ENCODE assay signal across 20 cellular contexts in the genomic region with DNA sequence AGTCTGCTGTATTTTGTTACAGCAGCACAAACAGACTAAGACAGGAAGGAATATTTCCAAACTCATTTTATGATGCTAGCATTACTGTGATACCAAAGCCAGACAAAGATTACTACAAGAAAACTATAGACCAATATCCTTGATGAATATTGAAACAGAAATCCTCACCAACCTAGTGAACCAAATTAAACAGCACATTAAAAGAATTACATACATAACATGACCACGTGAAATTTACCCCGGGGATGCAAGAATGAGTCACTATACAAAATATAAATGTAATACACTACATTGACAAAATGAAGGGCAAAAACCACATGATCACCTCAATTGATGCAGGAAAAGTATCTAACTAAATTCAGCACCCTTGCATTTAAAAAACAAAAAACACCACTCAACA.
DNase-seq lines count a peak whose midpoint lies in the region; ATAC-seq and TF ChIP-seq lines count a peak whose summit lies in the region.
"Had no signal": no experiment of that assay in that cellular context is flagged by ENCODE, and none has a peak within 500 bp of the region (broad histone marks: within the 10 kb centered on the region; RNA-seq: fewer than 3 reads in every experiment).

No MANE protein-coding gene starts in this region.

- H3K4me2 ChIP-seq in PC-9, result no peak overlapping the region
- H3K4me2 ChIP-seq: A549, BLaER1 had no signal

- 0 out of 2 replicates have a peak overlapping the region, but pooled peaks have one; percentile 12 for H2AFZ ChIP-seq in PC-9

- TF ChIP-seq CTCF in PC-9 (conservative IDR thresholded peaks at IDR 0.05) (no peak), fibroblast of mammary gland (conservative IDR thresholded peaks at IDR 0.05; ENCODE audit: control insufficient read depth, insufficient read depth, low read depth, low read length) (no peak)

- no peaks in the 10 kb centered on the region for H3K9me2 ChIP-seq in PC-9 (ENCODE audit: insufficient read depth)

- peak; percentile 78 for ATAC-seq in stimulated activated naive CD8-positive, alpha-beta T cell treated with anti-CD3 and anti-CD28 coated beads, Interleukin-15, amount 100 ng/mL, for 72 hours
- ATAC-seq in stimulated activated naive CD8-positive, alpha-beta T cell treated with anti-CD3 and anti-CD28 coated beads, Interleukin-15, Interleukin-2, amounts not matched to agents 100 U/mL and 50 U/mL, for 24 hours, result no peak
- no peak for ATAC-seq in HG03457 (IDR thresholded peaks at IDR 0.05; ENCODE audit: unreplicated experiment)
- no peak for ATAC-seq in HG03442 (IDR thresholded peaks at IDR 0.05; ENCODE audit: unreplicated experiment)
- ATAC-seq: A549, GM12878, Right ventricle myocardium inferior had no signal

- intact Hi-C loops in PC-9 (cut with micrococcal nuclease; ENCODE audit: unreplicated experiment), result no loop called here

- H3K27ac Mint-ChIP-seq in stimulated activated naive CD8-positive, alpha-beta T cell treated with anti-CD3 and anti-CD28 coated beads, Interleukin-15, amount 100 ng/mL, for 72 hours, result no peak overlapping the region
- H3K27ac Mint-ChIP-seq: CD4-positive, alpha-beta memory T cell had no signal

- no peaks in the 10 kb centered on the region for H3K27me3 Mint-ChIP-seq in stimulated activated naive CD8-positive, alpha-beta T cell treated with anti-CD3 and anti-CD28 coated beads, Interleukin-15, amount 100 ng/mL, for 72 hours
- H3K27me3 Mint-ChIP-seq: CD4-positive, alpha-beta memory T cell had no signal

- H3K79me2 ChIP-seq in PC-9 (ENCODE audit: low read depth), result no peaks in the 10 kb centered on the region

- no peaks in the 10 kb centered on the region for H4K20me1 ChIP-seq in PC-9 (ENCODE audit: insufficient read depth)
- H4K20me1 ChIP-seq: BLaER1 had no signal

- CTCF ChIA-PET in PC-9 (lab: Charles Lee), result no interaction called here

- H3K4me3 Mint-ChIP-seq in stimulated activated naive CD8-positive, alpha-beta T cell treated with anti-CD3 and anti-CD28 coated beads, Interleukin-15, amount 100 ng/mL, for 72 hours, result no peak overlapping the region
- H3K4me3 Mint-ChIP-seq: CD4-positive, alpha-beta memory T cell had no signal

- no peaks in the 10 kb centered on the region for H3F3A ChIP-seq in PC-9 (ENCODE audit: insufficient read depth, low read depth)

- H3K27ac ChIP-seq in PC-9, result no peak overlapping the region
- H3K27ac ChIP-seq: A549, BLaER1, Peyer's patch had no signal

- peaks cover 16% of the 10 kb centered on the region for H3K4me1 Mint-ChIP-seq in stimulated activated naive CD8-positive, alpha-beta T cell treated with anti-CD3 and anti-CD28 coated beads, Interleukin-15, amount 100 ng/mL, for 72 hours

- no peak for DNase-seq in stimulated activated naive CD8-positive, alpha-beta T cell treated with anti-CD3 and anti-CD28 coated beads, Interleukin-15, amount 100 ng/mL, for 72 hours
- no peak for DNase-seq in stimulated activated naive CD8-positive, alpha-beta T cell treated with anti-CD3 and anti-CD28 coated beads, Interleukin-15, Interleukin-2, amounts not matched to agents 100 U/mL and 50 U/mL, for 24 hours
- DNase-seq in PC-9 (no peak), fibroblast of mammary gland (ENCODE audit: low read depth) (peak; percentile 26), epidermal melanocyte (ENCODE audit: insufficient read length, low spot score) (no peak)
- DNase-seq: CD4-positive, alpha-beta memory T cell; DMS153; H7; Kasumi-1; NCI-H1105; NCI-H1694; NCI-H2081 treated with DMSO at 0.1 percent for 48 hours; NCI-H446 treated with DMSO at 0.1 percent for 48 hours; Peyer's patch had no signal

- H3K27me3 ChIP-seq in PC-9 (ENCODE audit: insufficient read depth, low read depth), result no peaks in the 10 kb centered on the region
- H3K27me3 ChIP-seq: BLaER1, Peyer's patch had no signal

- no TSS peak for BruUV-seq in PC-9 (replicated peaks; lab: Mats Ljungman, UMichigan)

- H3K9me3 ChIP-seq in PC-9 (ENCODE audit: insufficient read depth, low read depth), result peaks cover 2% of the 10 kb centered on the region; the same call in 1 of the 2 replicates
- H3K9me3 ChIP-seq: A549, BLaER1, Peyer's patch had no signal

- H3K4me3 ChIP-seq in PC-9 (no peak overlapping the region), fibroblast of mammary gland (ENCODE audit: control insufficient read depth, low read depth, low read length) (no peak overlapping the region)
- H3K4me3 ChIP-seq: A549, BLaER1, GM12878, Peyer's patch had no signal

- POLR2A ChIA-PET in PC-9 (lab: Charles Lee; ENCODE audit: unreplicated experiment), result no interaction called here

- peaks cover 0 to 4% of the 10 kb centered on the region in 2 donors for H3K9me3 Mint-ChIP-seq in stimulated activated naive CD8-positive, alpha-beta T cell treated with anti-CD3 and anti-CD28 coated beads, Interleukin-15, amount 100 ng/mL, for 72 hours

- no peaks in the 10 kb centered on the region for H3K4me1 ChIP-seq in PC-9 (replicated peaks; ENCODE audit: insufficient read depth)
- H3K4me1 ChIP-seq: A549, BLaER1, Peyer's patch had no signal

- no peaks in the 10 kb centered on the region for H3K36me3 ChIP-seq in PC-9 (ENCODE audit: low read depth)
- H3K36me3 ChIP-seq: BLaER1, Peyer's patch had no signal
